In genomic region chr14:34496007-34496678, GRCh38 we compare ENCODE assay signal across 13 cellular contexts. TPM values are rescaled to one million over a fixed set of nuclear protein-coding genes. Genes with fewer than 3 reads are reported as not detected.
A peak's percentile ranks its signal among the peaks of the same experiment; 100 is the strongest.
DNase-seq lines count a peak whose midpoint lies in the region; ATAC-seq and TF ChIP-seq lines count a peak whose summit lies in the region.
"Had no signal": no experiment of that assay in that cellular context is flagged by ENCODE, and none has a peak within 500 bp of the region (broad histone marks: within the 10 kb centered on the region; RNA-seq: fewer than 3 reads in every experiment).

No MANE protein-coding gene starts in this region.

- no peak for TF ChIP-seq POLR2A in stomach (IDR thresholded peaks at IDR 0.05)

- H3K27ac Mint-ChIP-seq in effector memory CD8-positive, alpha-beta T cell = peak overlapping the region; percentile 38
- no peak overlapping the region; a peak in 1 of 7 replicates for H3K27ac Mint-ChIP-seq in H9
- H3K27ac Mint-ChIP-seq: activated CD4-positive, alpha-beta T cell treated with anti-CD3 and anti-CD28 coated beads for 36 hours; activated naive CD4-positive, alpha-beta T cell treated with anti-CD3 and anti-CD28 coated beads, Interleukin-2, amount 50 U/mL, for 72 hours; CD4-positive, alpha-beta T cell had no signal

- H4K20me1 ChIP-seq in Karpas-422 (ENCODE audit: insufficient read depth, low read depth, low read length) (no peaks in the 10 kb centered on the region), H9 (ENCODE audit: control insufficient read depth, insufficient read depth, insufficient read length) (no peaks in the 10 kb centered on the region)

- DNase-seq in Karpas-422 (no peak), mesenchymal stem cell (no peak), stomach (peak; percentile 21), pons (ENCODE audit: low spot score) (no peak), H9 (no peak)
- DNase-seq in effector memory CD8-positive, alpha-beta T cell = no peak
- DNase-seq: activated CD4-positive, alpha-beta T cell treated with anti-CD3 and anti-CD28 coated beads for 36 hours; CD4-positive, alpha-beta T cell; naive thymus-derived CD4-positive, alpha-beta T cell; NCI-H1048 had no signal

- no peak overlapping the region for H3K27ac ChIP-seq in Karpas-422 (ENCODE audit: low read length)
- H3K27ac ChIP-seq in mesenchymal stem cell (ENCODE audit: low read length, poor library complexity, severe bottlenecking) = no peak overlapping the region
- H3K27ac ChIP-seq in stomach = peak overlapping the region in 4 of 5 donors; percentile 49 to 87 (median 72)
- H3K27ac ChIP-seq in H9 (ENCODE audit: insufficient read length, low read depth, low read length) = no peak overlapping the region

- no peak overlapping the region for H2BK5ac ChIP-seq in mesenchymal stem cell (ENCODE audit: low read depth, low read length, poor library complexity, severe bottlenecking)
- H2BK5ac ChIP-seq in H9 (ENCODE audit: insufficient read length, low read length) = no peak overlapping the region

- no peak overlapping the region for H3K4me3 Mint-ChIP-seq in effector memory CD8-positive, alpha-beta T cell
- H3K4me3 Mint-ChIP-seq in H9 = no peak overlapping the region
- H3K4me3 Mint-ChIP-seq: activated CD4-positive, alpha-beta T cell treated with anti-CD3 and anti-CD28 coated beads for 36 hours; CD4-positive, alpha-beta T cell; naive thymus-derived CD4-positive, alpha-beta T cell had no signal

- peak overlapping the region in 1 of 2 experiments; percentile 59 for H3K18ac ChIP-seq in mesenchymal stem cell (ENCODE audit: low read depth in 1 of 2, low read length in 2 of 2)
- H3K18ac ChIP-seq in H9 (ENCODE audit: insufficient read length, low read depth, low read length) = no peak overlapping the region

- H3K27me3 Mint-ChIP-seq in effector memory CD8-positive, alpha-beta T cell = peaks cover 0 to 8% of the 10 kb centered on the region in 2 donors
- no peaks in the 10 kb centered on the region for H3K27me3 Mint-ChIP-seq in H9 (ENCODE audit: low read depth)
- H3K27me3 Mint-ChIP-seq: activated CD4-positive, alpha-beta T cell treated with anti-CD3 and anti-CD28 coated beads for 36 hours; CD4-positive, alpha-beta T cell had no signal

- H3K9ac ChIP-seq in Karpas-422 (ENCODE audit: low read length) (no peak overlapping the region), mesenchymal stem cell (ENCODE audit: low read length) (peak overlapping the region; percentile 8), H9 (ENCODE audit: extremely low read depth, insufficient read length, low read length) (no peak overlapping the region)

- H3K4me2 ChIP-seq in Karpas-422 (ENCODE audit: low read depth, low read length, poor library complexity, severe bottlenecking) (no peak overlapping the region), mesenchymal stem cell (ENCODE audit: low read length, poor library complexity, severe bottlenecking) (no peak overlapping the region), H9 (ENCODE audit: insufficient read depth, insufficient read length, low read length) (no peak overlapping the region)

- no peak overlapping the region for H3T11ph ChIP-seq in H9 (ENCODE audit: low read length)

- no peaks in the 10 kb centered on the region for H3K9me3 ChIP-seq in Karpas-422 (ENCODE audit: low read length)
- H3K9me3 ChIP-seq in mesenchymal stem cell (ENCODE audit: control insufficient read depth, low read length) = no peaks in the 10 kb centered on the region
- no peaks in the 10 kb centered on the region for H3K9me3 ChIP-seq in stomach
- H3K9me3 ChIP-seq in H9 (ENCODE audit: control insufficient read depth, low read depth, low read length) = no peaks in the 10 kb centered on the region

- WGBS in mesenchymal stem cell = 94% methylated on average over 10 of the region's 11 CpGs
- 85 to 93% (median 88%) methylated on average over 11 of the region's 11 CpGs for WGBS in stomach, 5 donors
- no CpG with 5 or more reads among the region's 11 CpGs for WGBS in H9 (ENCODE audit: extremely low coverage, insufficient read length, low lambda C conversion rate)

- no peaks in the 10 kb centered on the region for H3K9me3 Mint-ChIP-seq in effector memory CD8-positive, alpha-beta T cell
- H3K9me3 Mint-ChIP-seq in H9 = no peaks in the 10 kb centered on the region; a peak in 1 of 5 replicates
- H3K9me3 Mint-ChIP-seq: activated naive CD4-positive, alpha-beta T cell treated with anti-CD3 and anti-CD28 coated beads, Interleukin-2, amount 50 U/mL, for 72 hours; CD4-positive, alpha-beta T cell; naive thymus-derived CD4-positive, alpha-beta T cell had no signal

- peak overlapping the region in 1 of 2 experiments; percentile 6 for H3K4ac ChIP-seq in mesenchymal stem cell (ENCODE audit: low read depth in 1 of 2, low read length in 2 of 2)
- H3K4ac ChIP-seq in H9 (ENCODE audit: low read depth, low read length) = no peak overlapping the region

- H4K8ac ChIP-seq in mesenchymal stem cell (ENCODE audit: low read length) (no peak overlapping the region), H9 (replicated peaks; ENCODE audit: insufficient read length, low read depth, low read length) (no peak overlapping the region)

- H3K79me1 ChIP-seq in mesenchymal stem cell (replicated peaks; ENCODE audit: low read length, poor library complexity, severe bottlenecking) = no peaks in the 10 kb centered on the region
- H3K79me1 ChIP-seq in H9 (ENCODE audit: insufficient read depth, low read depth, low read length, poor library complexity, severe bottlenecking) = no peaks in the 10 kb centered on the region

- H3K4me1 Mint-ChIP-seq in effector memory CD8-positive, alpha-beta T cell (ENCODE audit: low read depth in 2 of 2) = no peaks in the 10 kb centered on the region
- peaks cover 18 to 19% of the 10 kb centered on the region in 2 experiments for H3K4me1 Mint-ChIP-seq in H9
- H3K4me1 Mint-ChIP-seq: activated CD4-positive, alpha-beta T cell treated with anti-CD3 and anti-CD28 coated beads for 36 hours had no signal

- H3K4me1 ChIP-seq in Karpas-422 (ENCODE audit: low read length) (peaks cover 4% of the 10 kb centered on the region), mesenchymal stem cell (ENCODE audit: control insufficient read depth, insufficient read depth, low read depth, low read length) (peaks cover 8% of the 10 kb centered on the region), stomach (peaks cover 0 to 15% (median 6%) of the 10 kb centered on the region in 4 donors), H9 (ENCODE audit: insufficient read depth, low read length) (no peaks in the 10 kb centered on the region; the same call in 1 of the 2 replicates)

- peak overlapping the region; percentile 6 for H2BK15ac ChIP-seq in mesenchymal stem cell (ENCODE audit: low read depth, poor library complexity, severe bottlenecking)
- no peak overlapping the region for H2BK15ac ChIP-seq in H9 (ENCODE audit: low read depth, low read length)

- H3K4me3 ChIP-seq in Karpas-422 (ENCODE audit: low read length) = no peak overlapping the region
- H3K4me3 ChIP-seq in mesenchymal stem cell (ENCODE audit: insufficient read depth in 1 of 2, low read depth in 1 of 2, low read length in 2 of 2) = peak overlapping the region in 1 of 2 experiments; percentile 22
- H3K4me3 ChIP-seq in stomach = no peak overlapping the region

- H2AFZ ChIP-seq in Karpas-422 (ENCODE audit: low read length) (peak overlapping the region; percentile 32; the same call in 1 of the 2 replicates), mesenchymal stem cell (ENCODE audit: low read depth, low read length) (no peak overlapping the region), H9 (ENCODE audit: low read length) (no peak overlapping the region)

- peak overlapping the region; percentile 82 to 87 for H2BK12ac ChIP-seq in mesenchymal stem cell (ENCODE audit: low read length in 2 of 2)
- H2BK12ac ChIP-seq in H9 (ENCODE audit: insufficient read length, low read depth, low read length) = no peak overlapping the region

- no peaks in the 10 kb centered on the region for H3K79me2 ChIP-seq in Karpas-422 (ENCODE audit: low read length)
- H3K79me2 ChIP-seq in H9 (ENCODE audit: insufficient read depth, low read length) = no peaks in the 10 kb centered on the region

- H3K36me3 Mint-ChIP-seq in effector memory CD8-positive, alpha-beta T cell (ENCODE audit: insufficient read depth) = peaks cover 7% of the 10 kb centered on the region
- no peaks in the 10 kb centered on the region for H3K36me3 Mint-ChIP-seq in H9 (ENCODE audit: insufficient read depth in 1 of 3, low read depth in 3 of 3)
- H3K36me3 Mint-ChIP-seq: activated naive CD4-positive, alpha-beta T cell treated with anti-CD3 and anti-CD28 coated beads, Interleukin-2, amount 50 U/mL, for 72 hours; naive thymus-derived CD4-positive, alpha-beta T cell had no signal

- TF ChIP-seq EP300 in stomach (IDR thresholded peaks at IDR 0.05) = no peak

- H2AK5ac ChIP-seq in mesenchymal stem cell (ENCODE audit: low read length, severe bottlenecking) (peak overlapping the region; percentile 35), H9 (ENCODE audit: insufficient read length, low read length) (no peak overlapping the region)

- TF ChIP-seq CTCF in stomach (IDR thresholded peaks at IDR 0.05) (no peak), H9 (conservative IDR thresholded peaks at IDR 0.05) (no peak)

- H3K9me2 ChIP-seq in Karpas-422 (replicated peaks; ENCODE audit: insufficient read depth, low read length) = no peaks in the 10 kb centered on the region

- H2BK20ac ChIP-seq in H9 (ENCODE audit: low read depth, low read length, poor library complexity, severe bottlenecking) = no peak overlapping the region

- H3K14ac ChIP-seq in mesenchymal stem cell (ENCODE audit: low read length in 2 of 2) (no peak overlapping the region), H9 (ENCODE audit: insufficient read depth, low read length) (no peak overlapping the region)

- ATAC-seq in effector memory CD8-positive, alpha-beta T cell (replicated peaks) = no peak
- ATAC-seq in GM19463 (IDR thresholded peaks at IDR 0.05; ENCODE audit: unreplicated experiment) = no peak
- no peak for ATAC-seq in HG03378 (IDR thresholded peaks at IDR 0.05; ENCODE audit: unreplicated experiment)
- ATAC-seq: activated CD4-positive, alpha-beta T cell treated with anti-CD3 and anti-CD28 coated beads for 36 hours; activated naive CD4-positive, alpha-beta T cell treated with anti-CD3 and anti-CD28 coated beads, Interleukin-2, amount 50 U/mL, for 72 hours; naive thymus-derived CD4-positive, alpha-beta T cell had no signal

- H3K56ac ChIP-seq in H9 (ENCODE audit: insufficient read length, low read depth, low read length) = no peak overlapping the region

- H4K5ac ChIP-seq in H9 (ENCODE audit: insufficient read length, low read depth, low read length) = no peak overlapping the region

- H4K91ac ChIP-seq in mesenchymal stem cell (ENCODE audit: low read length) = peak overlapping the region; percentile 75
- no peak overlapping the region for H4K91ac ChIP-seq in H9 (ENCODE audit: insufficient read length, low read depth, low read length)

- H3K27me3 ChIP-seq in Karpas-422 (ENCODE audit: low read length) (no peaks in the 10 kb centered on the region), mesenchymal stem cell (ENCODE audit: control insufficient read depth in 1 of 2, insufficient read depth in 1 of 2, low read length in 2 of 2) (no peaks in the 10 kb centered on the region), stomach (no peaks in the 10 kb centered on the region), H9 (ENCODE audit: insufficient read depth, low read length) (no peaks in the 10 kb centered on the region)

- peak overlapping the region; percentile 73 for H2BK120ac ChIP-seq in mesenchymal stem cell (ENCODE audit: low read depth, low read length)
- H2BK120ac ChIP-seq in H9 (ENCODE audit: low read depth, low read length, poor library complexity, severe bottlenecking) = no peak overlapping the region

- H3K23me2 ChIP-seq in H9 (ENCODE audit: insufficient read length, low read depth, low read length, poor library complexity, severe bottlenecking) = no peaks in the 10 kb centered on the region

- no peaks in the 10 kb centered on the region for H3K36me3 ChIP-seq in Karpas-422 (ENCODE audit: insufficient read depth, low read length)
- H3K36me3 ChIP-seq in mesenchymal stem cell (ENCODE audit: control insufficient read depth in 1 of 2, insufficient read depth in 2 of 2, low read depth in 1 of 2, low read length in 2 of 2) = no peaks in the 10 kb centered on the region
- no peaks in the 10 kb centered on the region for H3K36me3 ChIP-seq in stomach

- H3K23ac ChIP-seq in mesenchymal stem cell (ENCODE audit: low read length in 2 of 2) (no peak overlapping the region), H9 (ENCODE audit: insufficient read length, low read depth, low read length) (no peak overlapping the region)

- intact Hi-C loops in stomach (cut with DNase I; ENCODE audit: low total_unique reads) = no loop called here

RNA-seq across cellular contexts. Expression of gene SPTSSA, which starts 34.1 kb away (rescaled TPM):
- total RNA-seq in Karpas-422 (2014; rRNA removed; shearing (Covaris generic); ENCODE audit: low replicate concordance) = 9.5 and 25.9 TPM in 2 replicates
- 25.4 TPM for polyA plus RNA-seq in mesenchymal stem cell (2013, experiment 1 of 2)
- 26.8 TPM for polyA plus RNA-seq in mesenchymal stem cell (2013, experiment 2 of 2)
- total RNA-seq in stomach (10 to 100 TPM in 3 of 5 donors, 1 to 10 TPM in 1, under 1 TPM in 1; 0.29 to 34.1 (median 15.8) TPM), H9 (2021) (22.4 and 23.3 TPM in 2 replicates)
- 10 to 100 TPM; 25.4 to 36.0 (median 35.6) TPM for polyA plus RNA-seq in stomach

RNA-seq across cellular contexts. Expression of gene EAPP, which starts 43.4 kb away (rescaled TPM):
- 46.2 and 63.5 TPM in 2 replicates for total RNA-seq in Karpas-422 (2014; rRNA removed; shearing (Covaris generic); ENCODE audit: low replicate concordance)
- polyA plus RNA-seq in mesenchymal stem cell (2013, experiment 1 of 2) = 44.2 TPM
- 45.1 TPM for polyA plus RNA-seq in mesenchymal stem cell (2013, experiment 2 of 2)
- total RNA-seq in stomach (10 to 100 TPM; 15.8 to 95.3 (median 30.1) TPM), H9 (2021) (34.8 and 35.0 TPM in 2 replicates)
- 10 to 100 TPM; 29.3 to 57.0 (median 39.4) TPM for polyA plus RNA-seq in stomach

Comparison
In these comparisons a context has a peak if more than half of its experiments do, and no peak if none do; other contexts are left out.
1. H3K27ac ChIP-seq: peak in stomach (4 of 5); none in Karpas-422 (single experiment), mesenchymal stem cell (single experiment) and H9 (single experiment).
2. H3K27ac Mint-ChIP-seq: peak in effector memory CD8-positive, alpha-beta T cell (2 of 2); none in H9 (0 of 3).